25 cellular contexts compared by ENCODE assay signal in genomic region chr6:34050691-34051090, GRCh38.
DNase-seq lines count a peak whose midpoint lies in the region; ATAC-seq, FAIRE-seq and TF ChIP-seq lines count a peak whose summit lies in the region.
"Had no signal": no experiment of that assay in that cellular context is flagged by ENCODE, and none has a peak within 500 bp of the region (broad histone marks: within the 10 kb centered on the region; RNA-seq: fewer than 3 reads in every experiment).

No MANE protein-coding gene starts in this region.

- H2BK12ac ChIP-seq in neuronal stem cell (ENCODE audit: low read length): peak overlapping the region; percentile 59

- H3K4me1 Mint-ChIP-seq in endothelial cell (ENCODE audit: unreplicated experiment): peaks cover 29% of the 10 kb centered on the region
- H3K4me1 Mint-ChIP-seq: CD14-positive monocyte had no signal

- peak overlapping the region; percentile 64 for H2AK5ac ChIP-seq in neuronal stem cell (ENCODE audit: low read depth, low read length)

- H3K9me3 ChIP-seq in K562 (replicated peaks; ENCODE audit: control insufficient read depth, insufficient read depth, low read depth, low read length): no peaks in the 10 kb centered on the region
- H3K9me3 ChIP-seq in neuronal stem cell (replicated peaks in 1 of 2; ENCODE audit: control insufficient read depth in 2 of 2, insufficient read depth in 1 of 2, low read depth in 1 of 2, low read length in 2 of 2): no peaks in the 10 kb centered on the region
- H3K9me3 ChIP-seq: A549, BE2C had no signal

- no peaks in the 10 kb centered on the region for H3K9me1 ChIP-seq in K562 (ENCODE audit: control insufficient read depth, insufficient read depth, low read length)

- H2BK15ac ChIP-seq in neuronal stem cell (ENCODE audit: low read length): no peak overlapping the region

- H3K79me1 ChIP-seq in neuronal stem cell (ENCODE audit: low read depth, low read length): no peaks in the 10 kb centered on the region

- TF ChIP-seq CTCF in K562 (IDR thresholded peaks at IDR 0.05 in 2 of 3, conservative IDR thresholded peaks at IDR 0.05 in 1 of 3; ENCODE audit: insufficient read depth in 2 of 3, low read depth in 1 of 3, low read length in 3 of 3): no peak
- TF ChIP-seq CTCF in endothelial cell (IDR thresholded peaks at IDR 0.05; ENCODE audit: unreplicated experiment): no peak

- no peaks in the 10 kb centered on the region for H3K36me3 ChIP-seq in K562 (ENCODE audit: control insufficient read depth, insufficient read depth, low read length)
- H3K36me3 ChIP-seq in neuronal stem cell (replicated peaks in 1 of 2; ENCODE audit: control insufficient read depth in 2 of 2, insufficient read depth in 2 of 2, low read length in 2 of 2): no peaks in the 10 kb centered on the region
- H3K36me3 ChIP-seq: BE2C; BLaER1 treated with 17β-estradiol and CSF1 and Interleukin-3, amounts not matched to agents 10 nM and 100 nM had no signal

- no peak overlapping the region for H3K27ac ChIP-seq in K562 (ENCODE audit: extremely low read depth, low read depth, low read length)
- H3K27ac ChIP-seq in neuronal stem cell (replicated peaks; ENCODE audit: low read length): no peak overlapping the region
- H3K27ac ChIP-seq: A549; BLaER1 treated with 17β-estradiol and CSF1 and Interleukin-3, amounts not matched to agents 10 nM and 100 nM had no signal

- H4K91ac ChIP-seq in neuronal stem cell (ENCODE audit: low read depth, low read length, poor library complexity): no peak overlapping the region

- in situ Hi-C loops in K562 (cut with MboI): no loop called here

- peak overlapping the region; percentile 3 for H3K4me3 Mint-ChIP-seq in endothelial cell (ENCODE audit: unreplicated experiment)
- H3K4me3 Mint-ChIP-seq: CD14-positive monocyte; CD4-positive, alpha-beta T cell; CD8-positive, alpha-beta memory T cell; GM23338 had no signal

- H3K4me2 ChIP-seq in K562 (ENCODE audit: insufficient read depth, low read length) (no peak overlapping the region), neuronal stem cell (ENCODE audit: insufficient read depth, low read length, poor library complexity, severe bottlenecking) (no peak overlapping the region)
- H3K4me2 ChIP-seq: A549; BLaER1 treated with 17β-estradiol and CSF1 and Interleukin-3, amounts not matched to agents 10 nM and 100 nM; GM23338 had no signal

- intact Hi-C loops in K562 (cut with micrococcal nuclease): no loop called here

- H2BK120ac ChIP-seq in neuronal stem cell (ENCODE audit: low read depth, low read length): no peak overlapping the region

- H4K8ac ChIP-seq in neuronal stem cell (ENCODE audit: low read depth, low read length): no peak overlapping the region

- H4K20me1 ChIP-seq in K562 (replicated peaks; ENCODE audit: control insufficient read depth, insufficient read depth, low read length): peaks cover 5% of the 10 kb centered on the region

- H3K4me3 ChIP-seq in K562: no peak overlapping the region
- H3K4me3 ChIP-seq in neuronal stem cell (ENCODE audit: low read length in 2 of 2): no peak overlapping the region
- H3K4me3 ChIP-seq: A549; BLaER1 treated with 17β-estradiol and CSF1 and Interleukin-3, amounts not matched to agents 10 nM and 100 nM; GM12878; GM23338 had no signal

- H2BK5ac ChIP-seq in neuronal stem cell (ENCODE audit: low read length): no peak overlapping the region

- H3K79me2 ChIP-seq in K562 (ENCODE audit: control insufficient read depth, insufficient read depth, low read length): no peaks in the 10 kb centered on the region

- H3K9ac ChIP-seq in K562 (ENCODE audit: insufficient read depth in 1 of 2, low read depth in 2 of 2, low read length in 2 of 2) (0 out of 4 replicates have a peak overlapping the region, but pooled peaks of 1 of the 2 experiments have one; percentile 49), neuronal stem cell (ENCODE audit: low read depth, low read length, poor library complexity) (peak overlapping the region; percentile 53)
- H3K9ac ChIP-seq: BLaER1 treated with 17β-estradiol and CSF1 and Interleukin-3, amounts not matched to agents 10 nM and 100 nM had no signal

- WGBS in K562 (ENCODE audit: insufficient coverage, low coverage, missing lambda C conversion rate): 6% methylated on average over 5 of the region's 5 CpGs
- WGBS in neuronal stem cell (ENCODE audit: extremely low coverage in 2 of 2, insufficient read length in 2 of 2, insufficient replicate concordance in 1 of 2), 2 donors: no CpG with 5 or more reads among the region's 5 CpGs

- no peak overlapping the region for H2AFZ ChIP-seq in K562 (ENCODE audit: low read depth, low read length)
- H2AFZ ChIP-seq in neuronal stem cell (ENCODE audit: low read length): no peak overlapping the region
- H2AFZ ChIP-seq: GM23338 had no signal

- H3K27ac Mint-ChIP-seq in endothelial cell (ENCODE audit: unreplicated experiment): no peak overlapping the region
- H3K27ac Mint-ChIP-seq: CD4-positive, alpha-beta T cell; CD8-positive, alpha-beta memory T cell; GM23338 had no signal

- peaks cover under 1% of the 10 kb centered on the region for H3K36me3 Mint-ChIP-seq in endothelial cell (ENCODE audit: low read depth, unreplicated experiment)
- H3K36me3 Mint-ChIP-seq: CD14-positive monocyte had no signal

- CTCF ChIA-PET in K562 (lab: Yijun Ruan, JAX; ENCODE audit: low intra/inter-chr PET ratio): no interaction called here

- DNase-seq in K562 (ENCODE audit: extremely low read depth in 1 of 4, low spot score in 3 of 4): no peak
- DNase-seq in endothelial cell (ENCODE audit: low spot score): no peak
- DNase-seq in neuronal stem cell (ENCODE audit: low spot score): no peak
- no peak for DNase-seq in stimulated activated CD4-positive, alpha-beta T cell treated with anti-CD3 and anti-CD28 coated beads, Interleukin-12 subunit alpha, Interleukin-12 subunit beta, amount 100 ng/mL, for 4 hours
- DNase-seq in effector CD8-positive, alpha-beta T cell (lab: John Stamatoyannopoulos, UW): no peak
- DNase-seq: 8988T; ACHN; AML-193; CD4-positive, alpha-beta T cell; CD8-positive, alpha-beta memory T cell; DMS 273 treated with DMSO at 0.1 percent for 48 hours; DMS79; EL; GDM1; HCEC 1CT had no signal

- H3K14ac ChIP-seq in neuronal stem cell (ENCODE audit: low read length): no peak overlapping the region

- no peaks in the 10 kb centered on the region for H3K9me3 Mint-ChIP-seq in endothelial cell (ENCODE audit: unreplicated experiment)
- H3K9me3 Mint-ChIP-seq: CD4-positive, alpha-beta T cell; CD8-positive, alpha-beta memory T cell; GM23338 had no signal

- H3K18ac ChIP-seq in neuronal stem cell (ENCODE audit: low read length): no peak overlapping the region

- H3K27me3 Mint-ChIP-seq in endothelial cell (ENCODE audit: unreplicated experiment): peaks cover 6% of the 10 kb centered on the region

- H3K4ac ChIP-seq in neuronal stem cell (ENCODE audit: low read length): no peak overlapping the region

- no peak for FAIRE-seq in K562 (lab: Jason Lieb, UNC)
- FAIRE-seq: A549, D721Med, GM12878, GM19239, H54 had no signal

- TF ChIP-seq EP300 in K562 (IDR thresholded peaks at IDR 0.05; ENCODE audit: low read length): no peak

- ATAC-seq in K562 (no peak), HG03280 (IDR thresholded peaks at IDR 0.05; ENCODE audit: unreplicated experiment) (no peak)
- ATAC-seq: A549, GM12878, GM23338 had no signal

- no TSS peak for BruUV-seq in K562 (replicated peaks; lab: Mats Ljungman, UMichigan)

- TF ChIP-seq RAD21 in K562 (CRISPR knock-in tag; conservative IDR thresholded peaks at IDR 0.05 in 1 of 2, IDR thresholded peaks at IDR 0.05 in 1 of 2): no peak

- H3K23ac ChIP-seq in neuronal stem cell (ENCODE audit: low read depth, low read length, poor library complexity): no peak overlapping the region

- POLR2A ChIA-PET in K562 (lab: Yijun Ruan, JAX): interaction anchor here (0.6 to 1.0 kb wide), 2 partner anchors 10 to 304 kb away, joined by 3 read pairs; partner anchors contain the start of gene IP6K3

- H3K27me3 ChIP-seq in K562 (ENCODE audit: control insufficient read depth in 2 of 2, insufficient read depth in 2 of 2, low read length in 2 of 2): peaks cover 7 to 50% of the 10 kb centered on the region in 2 experiments
- H3K27me3 ChIP-seq in neuronal stem cell (ENCODE audit: control insufficient read depth in 3 of 3, insufficient read depth in 3 of 3, low read depth in 1 of 3, low read length in 3 of 3): no peaks in the 10 kb centered on the region
- H3K27me3 ChIP-seq: BE2C; BLaER1 treated with 17β-estradiol and CSF1 and Interleukin-3, amounts not matched to agents 10 nM and 100 nM had no signal

- H3K4me1 ChIP-seq in K562 (replicated peaks in 1 of 2; ENCODE audit: control insufficient read depth in 2 of 2, insufficient read depth in 2 of 2, low read length in 2 of 2) (peaks cover 0 to 10% of the 10 kb centered on the region in 2 experiments; a peak in 2 of 5 replicates), neuronal stem cell (ENCODE audit: control insufficient read depth in 2 of 2, insufficient read depth in 1 of 2, low read depth in 1 of 2, low read length in 2 of 2) (peaks cover 0 to 13% of the 10 kb centered on the region in 2 donors)
- H3K4me1 ChIP-seq: A549 had no signal

- no peak for TF ChIP-seq POLR2A in K562 (conservative IDR thresholded peaks at IDR 0.05)

TF ChIP-seq in K562, 482 proteins besides CTCF, POLR2A, EP300 and RAD21:
- no peak for TF ChIP-seq SIRT6 (IDR thresholded peaks at IDR 0.05; ENCODE audit: low read depth, low read length)
- peak; percentile 63; the same call in 1 of the 2 replicates for TF ChIP-seq ZKSCAN1 (IDR thresholded peaks at IDR 0.05; ENCODE audit: low read depth, low read length)
- TF ChIP-seq CHCHD3 (CRISPR knock-in tag; IDR thresholded peaks at IDR 0.05): no peak
- no peak for TF ChIP-seq BRD9 (IDR thresholded peaks at IDR 0.05; ENCODE audit: low read depth, partially characterized antibody)
- no peak for TF ChIP-seq CBFB (CRISPR knock-in tag; IDR thresholded peaks at IDR 0.05)
- TF ChIP-seq CREB3L1 (IDR thresholded peaks at IDR 0.05; ENCODE audit: borderline replicate concordance, low read depth): no peak
- no peak for TF ChIP-seq LARP7 (IDR thresholded peaks at IDR 0.05)
TF ChIP-seq in K562: peak in this region for 1.
